ENCODE assay signal across 1 cellular context in genomic region chr12:126974779-126975178, GRCh38.
TF ChIP-seq lines count a peak whose summit lies in the region.

No MANE protein-coding gene starts in this region.

TF ChIP-seq in HCT116, 20 proteins besides CTCF, POLR2A, EP300 and RAD21 (continued from another document):
- TF ChIP-seq YY1 (IDR thresholded peaks at IDR 0.05; ENCODE audit: extremely low read depth, insufficient replicate concordance, low read depth, low read length) = no peak
